17 cellular contexts compared by ENCODE assay signal in the genomic region with DNA sequence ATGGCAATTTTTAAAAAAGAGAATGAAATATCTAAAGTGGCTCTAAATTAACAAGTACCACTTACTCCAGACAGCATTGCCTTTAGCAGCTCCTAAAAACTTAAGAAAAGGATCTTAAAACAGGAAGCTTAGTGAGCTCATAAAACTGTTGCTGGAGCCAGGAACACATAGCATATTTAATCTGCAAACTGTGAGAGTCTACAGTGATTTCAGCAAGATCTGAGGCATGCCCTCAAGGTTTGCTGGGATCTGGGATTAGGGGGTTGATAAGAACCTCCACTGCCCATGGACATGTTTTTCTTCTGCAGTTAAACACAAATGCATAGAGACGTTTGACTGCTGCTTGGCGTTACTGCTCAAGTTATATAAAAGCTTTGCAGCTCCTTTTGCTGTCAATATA. TPM values are rescaled to one million over a fixed set of nuclear protein-coding genes. Genes with fewer than 3 reads are reported as not detected.
DNase-seq lines count a peak whose midpoint lies in the region; ATAC-seq and TF ChIP-seq lines count a peak whose summit lies in the region.
"Had no signal": no experiment of that assay in that cellular context is flagged by ENCODE, and none has a peak within 500 bp of the region (broad histone marks: within the 10 kb centered on the region; RNA-seq: fewer than 3 reads in every experiment).

No MANE protein-coding gene starts in this region.

- H3K4ac ChIP-seq in neuronal stem cell (ENCODE audit: low read length), result no peak overlapping the region

- no peak overlapping the region for H3K4me3 Mint-ChIP-seq in glutamatergic neuron (ENCODE audit: unreplicated experiment)
- H3K4me3 Mint-ChIP-seq: activated CD4-positive, alpha-beta T cell treated with anti-CD3 and anti-CD28 coated beads, Interleukin-2, amount 10 ng/mL, durations not matched to agents 7 days and 5 days; activated naive CD8-positive, alpha-beta T cell treated with anti-CD3 and anti-CD28 coated beads, Interleukin-2, amount 10 ng/mL, durations not matched to agents 7 days and 5 days; T-helper 2 cell treated with Interferon-gamma antibody and Interleukin-4, amounts not matched to agents 5 μg/mL and 100 μg/mL, for 36 hours had no signal

- no peak overlapping the region for H3K4me2 ChIP-seq in neuronal stem cell (ENCODE audit: insufficient read depth, low read length, poor library complexity, severe bottlenecking)

- TF ChIP-seq CTCF in RWPE2 (IDR thresholded peaks at IDR 0.05; ENCODE audit: poor library complexity, severe bottlenecking) (no peak), glutamatergic neuron (IDR thresholded peaks at IDR 0.05; ENCODE audit: partially characterized antibody, unreplicated experiment) (no peak)

- no CpG with 5 or more reads among the region's 2 CpGs for WGBS in neuronal stem cell (ENCODE audit: extremely low coverage in 2 of 2, insufficient read length in 2 of 2, insufficient replicate concordance in 1 of 2), 2 donors

- no peak overlapping the region for H2AK5ac ChIP-seq in neuronal stem cell (ENCODE audit: low read depth, low read length)

- H2AFZ ChIP-seq in neuronal stem cell (ENCODE audit: low read length), result no peak overlapping the region

- peak; percentile 39 for DNase-seq in EL
- no peak for DNase-seq in RWPE2 (ENCODE audit: low spot score)
- DNase-seq in fibroblast of peridontal ligament (ENCODE audit: extremely low read depth), result peak; percentile 57
- DNase-seq in neuronal stem cell (ENCODE audit: low spot score), result no peak
- DNase-seq in activated CD4-positive, alpha-beta T cell treated with anti-CD3 and anti-CD28 coated beads, Interleukin-2, amount 50 U/mL, for 4 hours, result no peak
- DNase-seq in activated CD4-positive, alpha-beta T cell treated with anti-CD3 and anti-CD28 coated beads for 48 hours, result no peak
- DNase-seq in glutamatergic neuron, result no peak
- DNase-seq: activated CD4-positive, alpha-beta T cell treated with anti-CD3 and anti-CD28 coated beads, Interleukin-2, amount 10 ng/mL, durations not matched to agents 7 days and 5 days; activated naive CD8-positive, alpha-beta T cell treated with anti-CD3 and anti-CD28 coated beads, Interleukin-2, amount 10 ng/mL, durations not matched to agents 7 days and 5 days; activated T-cell treated with anti-CD3 and anti-CD28 coated beads, Interleukin-2, amount 50 U/mL, for 1 hour; lower lobe of right lung; NCI-H2081 treated with DMSO at 0.1 percent for 48 hours; NCI-H774; nucleus accumbens; spleen had no signal

- peaks cover 7% of the 10 kb centered on the region for H3K27me3 Mint-ChIP-seq in glutamatergic neuron (ENCODE audit: unreplicated experiment)

- H3K4me1 Mint-ChIP-seq in glutamatergic neuron (ENCODE audit: low read depth, unreplicated experiment), result peaks cover 11% of the 10 kb centered on the region

- H3K27ac ChIP-seq in RWPE2 (ENCODE audit: poor library complexity, severe bottlenecking), result peak overlapping the region; percentile 72
- H3K27ac ChIP-seq in neuronal stem cell (replicated peaks; ENCODE audit: low read length), result peak overlapping the region; percentile 14
- H3K27ac ChIP-seq: lower lobe of right lung, spleen had no signal

- no peaks in the 10 kb centered on the region for H3K9me3 ChIP-seq in RWPE2 (ENCODE audit: severe bottlenecking)
- peaks cover 0 to 8% of the 10 kb centered on the region in 2 donors for H3K9me3 ChIP-seq in neuronal stem cell (replicated peaks in 1 of 2; ENCODE audit: control insufficient read depth in 2 of 2, insufficient read depth in 1 of 2, low read depth in 1 of 2, low read length in 2 of 2)
- H3K9me3 ChIP-seq: lower lobe of right lung, spleen had no signal

- H3K4me3 ChIP-seq in RWPE2 (ENCODE audit: severe bottlenecking), result no peak overlapping the region
- peak overlapping the region in 1 of 2 donors; percentile 16 for H3K4me3 ChIP-seq in neuronal stem cell (ENCODE audit: low read length in 2 of 2)
- H3K4me3 ChIP-seq: lower lobe of right lung, spleen had no signal

- H3K4me1 ChIP-seq in RWPE2 (ENCODE audit: insufficient read depth, poor library complexity, severe bottlenecking) (peaks cover 48% of the 10 kb centered on the region), neuronal stem cell (ENCODE audit: control insufficient read depth in 2 of 2, insufficient read depth in 1 of 2, low read depth in 1 of 2, low read length in 2 of 2) (peaks cover 18 to 54% of the 10 kb centered on the region in 2 donors)

- peaks cover 2% of the 10 kb centered on the region for H3K9me3 Mint-ChIP-seq in glutamatergic neuron (ENCODE audit: unreplicated experiment)
- H3K9me3 Mint-ChIP-seq: activated CD4-positive, alpha-beta T cell treated with anti-CD3 and anti-CD28 coated beads, Interleukin-2, amount 10 ng/mL, durations not matched to agents 7 days and 5 days; activated naive CD8-positive, alpha-beta T cell treated with anti-CD3 and anti-CD28 coated beads, Interleukin-2, amount 10 ng/mL, durations not matched to agents 7 days and 5 days; T-helper 2 cell treated with Interferon-gamma antibody and Interleukin-4, amounts not matched to agents 5 μg/mL and 100 μg/mL, for 36 hours had no signal

- H4K91ac ChIP-seq in neuronal stem cell (ENCODE audit: low read depth, low read length, poor library complexity), result no peak overlapping the region

- no peak overlapping the region for H2BK12ac ChIP-seq in neuronal stem cell (ENCODE audit: low read length)

- no peak overlapping the region for H4K8ac ChIP-seq in neuronal stem cell (ENCODE audit: low read depth, low read length)

- ATAC-seq in RWPE2 (ENCODE audit: low read depth) (no peak), GM21360 (IDR thresholded peaks at IDR 0.05; ENCODE audit: unreplicated experiment) (no peak)
- ATAC-seq: lower lobe of right lung had no signal

- H3K79me1 ChIP-seq in neuronal stem cell (ENCODE audit: low read depth, low read length), result peaks cover 2% of the 10 kb centered on the region

- no peaks in the 10 kb centered on the region for H3K27me3 ChIP-seq in RWPE2 (ENCODE audit: insufficient read depth, poor library complexity, severe bottlenecking)
- H3K27me3 ChIP-seq in neuronal stem cell (ENCODE audit: control insufficient read depth in 3 of 3, insufficient read depth in 3 of 3, low read depth in 1 of 3, low read length in 3 of 3), result no peaks in the 10 kb centered on the region

- no peak overlapping the region for H3K27ac Mint-ChIP-seq in glutamatergic neuron (ENCODE audit: unreplicated experiment)
- H3K27ac Mint-ChIP-seq: activated CD4-positive, alpha-beta T cell treated with anti-CD3 and anti-CD28 coated beads, Interleukin-2, amount 10 ng/mL, durations not matched to agents 7 days and 5 days; activated naive CD8-positive, alpha-beta T cell treated with anti-CD3 and anti-CD28 coated beads, Interleukin-2, amount 10 ng/mL, durations not matched to agents 7 days and 5 days; T-helper 2 cell treated with Interferon-gamma antibody and Interleukin-4, amounts not matched to agents 5 μg/mL and 100 μg/mL, for 36 hours had no signal

- H3K36me3 ChIP-seq in RWPE2 (ENCODE audit: low read depth) (0 out of 2 replicates have a peak, but pooled peaks cover 12% of the 10 kb centered on the region), neuronal stem cell (replicated peaks in 1 of 2; ENCODE audit: control insufficient read depth in 2 of 2, insufficient read depth in 2 of 2, low read length in 2 of 2) (peaks cover 0 to 37% of the 10 kb centered on the region in 2 donors)
- H3K36me3 ChIP-seq: lower lobe of right lung, spleen had no signal

- H3K14ac ChIP-seq in neuronal stem cell (ENCODE audit: low read length), result no peak overlapping the region

- H3K18ac ChIP-seq in neuronal stem cell (ENCODE audit: low read length), result no peak overlapping the region

- no peak overlapping the region for H3K9ac ChIP-seq in neuronal stem cell (ENCODE audit: low read depth, low read length, poor library complexity)

- H3K23ac ChIP-seq in neuronal stem cell (ENCODE audit: low read depth, low read length, poor library complexity), result no peak overlapping the region

- H3K36me3 Mint-ChIP-seq in glutamatergic neuron (ENCODE audit: unreplicated experiment), result no peaks in the 10 kb centered on the region

- H2BK5ac ChIP-seq in neuronal stem cell (ENCODE audit: low read length), result no peak overlapping the region

- H2BK15ac ChIP-seq in neuronal stem cell (ENCODE audit: low read length), result no peak overlapping the region

- H2BK120ac ChIP-seq in neuronal stem cell (ENCODE audit: low read depth, low read length), result no peak overlapping the region

RNA-seq across cellular contexts. Expression of a gene that starts 3.8 kb away (rescaled TPM):
- 54.7 TPM for polyA plus RNA-seq in neuronal stem cell (2013, experiment 1 of 2)
- 56.9 TPM for polyA plus RNA-seq in neuronal stem cell (2013, experiment 2 of 2)
- 2.9 TPM for total RNA-seq in glutamatergic neuron (ENCODE audit: unreplicated experiment)

Comparison
In these comparisons a context has a peak if more than half of its experiments do, and no peak if none do; other contexts are left out.
1. DNase-seq: peak in EL (single experiment) and fibroblast of peridontal ligament (single experiment); none in RWPE2 (single experiment), neuronal stem cell (single experiment), activated CD4-positive, alpha-beta T cell treated with anti-CD3 and anti-CD28 coated beads, Interleukin-2, amount 50 U/mL, for 4 hours (0 of 2), activated CD4-positive, alpha-beta T cell treated with anti-CD3 and anti-CD28 coated beads for 48 hours (single experiment) and glutamatergic neuron (single experiment).